ENCODE assay signal across 1 cellular context in the genomic region with DNA sequence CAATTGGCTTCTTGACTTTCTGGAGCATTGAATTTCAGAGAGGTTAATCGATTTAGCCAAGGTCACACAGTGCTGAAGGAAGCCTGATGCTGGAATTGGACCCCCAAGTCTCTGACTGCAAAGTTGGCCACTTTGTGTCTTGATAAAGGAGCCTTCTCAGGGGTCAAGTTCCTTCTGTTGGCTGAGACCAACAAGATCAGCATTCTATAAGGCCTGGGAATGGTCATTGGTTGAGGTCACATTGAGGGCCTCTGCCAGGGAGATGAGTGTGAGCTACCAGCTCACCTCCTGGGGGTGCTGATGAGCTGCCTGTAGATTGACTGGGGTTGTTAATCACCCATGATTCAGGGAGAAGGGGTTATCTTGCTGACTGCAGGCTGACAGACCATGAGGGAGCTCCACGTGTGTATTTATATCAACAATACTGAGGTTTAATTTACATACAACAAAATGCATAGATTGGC.
A peak's percentile ranks its signal among the peaks of the same experiment; 100 is the strongest.
TF ChIP-seq lines count a peak whose summit lies in the region.

No MANE protein-coding gene starts in this region.

TF ChIP-seq in K562, 482 proteins besides CTCF, POLR2A, EP300 and RAD21 (continued from another document and continues in another):
- peak in 1 of 2 experiments; percentile 63; a peak in 1 of 3 replicates for TF ChIP-seq CBX3 (IDR thresholded peaks at IDR 0.05; ENCODE audit: borderline replicate concordance in 1 of 2, low read length in 2 of 2)
- peak; percentile 17; the same call in 1 of the 2 replicates for TF ChIP-seq CXXC5 (CRISPR knock-in tag; IDR thresholded peaks at IDR 0.05)
- TF ChIP-seq, protein P1, sequence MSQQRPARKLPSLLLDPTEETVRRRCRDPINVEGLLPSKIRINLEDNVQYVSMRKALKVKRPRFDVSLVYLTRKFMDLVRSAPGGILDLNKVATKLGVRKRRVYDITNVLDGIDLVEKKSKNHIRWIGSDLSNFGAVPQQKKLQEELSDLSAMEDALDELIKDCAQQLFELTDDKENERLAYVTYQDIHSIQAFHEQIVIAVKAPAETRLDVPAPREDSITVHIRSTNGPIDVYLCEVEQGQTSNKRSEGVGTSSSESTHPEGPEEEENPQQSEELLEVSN (IDR thresholded peaks at IDR 0.05; ENCODE audit: borderline replicate concordance in 1 of 2, extremely low read depth in 1 of 2, insufficient read depth in 1 of 2, insufficient read length in 1 of 2, low read depth in 1 of 2, low read length in 1 of 2, poor library complexity in 1 of 2, severe bottlenecking in 1 of 2), result peak in 1 of 2 experiments; percentile 8
- peak; percentile 61 for TF ChIP-seq POLR2AphosphoS5 (IDR thresholded peaks at IDR 0.05; ENCODE audit: control insufficient read depth, insufficient read depth, low read depth, low read length)
- TF ChIP-seq KLF16 (IDR thresholded peaks at IDR 0.05), result peak; percentile 56
- TF ChIP-seq TAL1 (IDR thresholded peaks at IDR 0.05), result peak; percentile 56
- no peak for TF ChIP-seq PHB (CRISPR knock-in tag; IDR thresholded peaks at IDR 0.05)
- peak; percentile 75 for TF ChIP-seq DPF2 (IDR thresholded peaks at IDR 0.05)
- TF ChIP-seq, protein P2, sequence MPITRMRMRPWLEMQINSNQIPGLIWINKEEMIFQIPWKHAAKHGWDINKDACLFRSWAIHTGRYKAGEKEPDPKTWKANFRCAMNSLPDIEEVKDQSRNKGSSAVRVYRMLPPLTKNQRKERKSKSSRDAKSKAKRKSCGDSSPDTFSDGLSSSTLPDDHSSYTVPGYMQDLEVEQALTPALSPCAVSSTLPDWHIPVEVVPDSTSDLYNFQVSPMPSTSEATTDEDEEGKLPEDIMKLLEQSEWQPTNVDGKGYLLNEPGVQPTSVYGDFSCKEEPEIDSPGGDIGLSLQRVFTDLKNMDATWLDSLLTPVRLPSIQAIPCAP (CRISPR knock-in tag; IDR thresholded peaks at IDR 0.05; ENCODE audit: borderline replicate concordance), result no peak
- no peak for TF ChIP-seq DEAF1 (CRISPR knock-in tag; IDR thresholded peaks at IDR 0.05)
- TF ChIP-seq CREB5 (CRISPR knock-in tag; IDR thresholded peaks at IDR 0.05), result no peak
- TF ChIP-seq CC2D1A (IDR thresholded peaks at IDR 0.05), result peak; percentile 47; the same call in 1 of the 2 replicates
- no peak for TF ChIP-seq ZNF507 (tag; conservative IDR thresholded peaks at IDR 0.05)
- TF ChIP-seq RBM25 (IDR thresholded peaks at IDR 0.05; ENCODE audit: low read depth, low read length, severe bottlenecking), result peak; percentile 88
- 0 out of 2 replicates have a peak, but pooled peaks have one; percentile 76 for TF ChIP-seq ARID3A (IDR thresholded peaks at IDR 0.05; ENCODE audit: borderline replicate concordance, low read depth, low read length)
- TF ChIP-seq SAFB (IDR thresholded peaks at IDR 0.05; ENCODE audit: borderline replicate concordance, low read depth, low read length), result no peak
- TF ChIP-seq ZNF780A (CRISPR knock-in tag; IDR thresholded peaks at IDR 0.05), result no peak
- TF ChIP-seq SMC3 (conservative IDR thresholded peaks at IDR 0.05; ENCODE audit: insufficient read depth, low read depth, low read length), result peak; percentile 82
- 0 out of 2 replicates have a peak, but pooled peaks have one; percentile 32 for TF ChIP-seq FOXK1 (CRISPR knock-in tag; IDR thresholded peaks at IDR 0.05; ENCODE audit: borderline replicate concordance)
- TF ChIP-seq NR0B1 (IDR thresholded peaks at IDR 0.05; ENCODE audit: partially characterized antibody), result no peak
- peak; percentile 4 for TF ChIP-seq NFYB (IDR thresholded peaks at IDR 0.05; ENCODE audit: extremely low read depth, insufficient read length)
- 0 out of 2 replicates have a peak, but pooled peaks have one; percentile 49 for TF ChIP-seq GABPB1 (CRISPR knock-in tag; IDR thresholded peaks at IDR 0.05)
- TF ChIP-seq MNT (conservative IDR thresholded peaks at IDR 0.05), result peak; percentile 96 to 97
- peak; percentile 48; the same call in 1 of the 2 replicates for TF ChIP-seq NFE2 (IDR thresholded peaks at IDR 0.05; ENCODE audit: low read depth)
- peak; percentile 72 to 83; a peak in 3 of 4 replicates for TF ChIP-seq FOXK2 (conservative IDR thresholded peaks at IDR 0.05 in 1 of 2, IDR thresholded peaks at IDR 0.05 in 1 of 2; ENCODE audit: low read depth in 2 of 2)
- TF ChIP-seq RBM34 (IDR thresholded peaks at IDR 0.05; ENCODE audit: borderline replicate concordance, insufficient read depth, low read length), result no peak
- no peak for TF ChIP-seq MECOM (CRISPR knock-in tag; IDR thresholded peaks at IDR 0.05)
- peak; percentile 82 to 89 for TF ChIP-seq KDM1A (IDR thresholded peaks at IDR 0.05)
- TF ChIP-seq CBFA2T2 (conservative IDR thresholded peaks at IDR 0.05), result peak; percentile 67
- TF ChIP-seq CREB3L1 (IDR thresholded peaks at IDR 0.05; ENCODE audit: borderline replicate concordance, low read depth), result 0 out of 2 replicates have a peak, but pooled peaks have one; percentile 37
- peak; percentile 76 for TF ChIP-seq GATA2 (CRISPR knock-in tag; IDR thresholded peaks at IDR 0.05)
- TF ChIP-seq ZNF24 (IDR thresholded peaks at IDR 0.05), result no peak
- peak; percentile 68 for TF ChIP-seq ZFP36 (IDR thresholded peaks at IDR 0.05; ENCODE audit: low read depth, low read length, partially characterized antibody)
- peak; percentile 85 for TF ChIP-seq MYC (IDR thresholded peaks at IDR 0.05; ENCODE audit: low read depth, low read length)
- no peak for TF ChIP-seq MYC (CRISPR knock-in tag; IDR thresholded peaks at IDR 0.05; ENCODE audit: borderline replicate concordance, low read depth)
- TF ChIP-seq MED1 (CRISPR knock-in tag; IDR thresholded peaks at IDR 0.05; ENCODE audit: borderline replicate concordance), result no peak
- no peak for TF ChIP-seq SMAD1 (IDR thresholded peaks at IDR 0.05; ENCODE audit: low read depth, low read length, partially characterized antibody)
- 0 out of 2 replicates have a peak, but pooled peaks have one; percentile 15 for TF ChIP-seq RB1 (IDR thresholded peaks at IDR 0.05; ENCODE audit: low read depth)
- TF ChIP-seq CCAR2 (IDR thresholded peaks at IDR 0.05; ENCODE audit: low read depth, low read length), result no peak
- TF ChIP-seq DACH1 (IDR thresholded peaks at IDR 0.05; ENCODE audit: partially characterized antibody), result peak; percentile 33
- 0 out of 2 replicates have a peak, but pooled peaks have one; percentile 19 for TF ChIP-seq ZNF384 (IDR thresholded peaks at IDR 0.05; ENCODE audit: low read depth, low read length)
- TF ChIP-seq NFIX (CRISPR knock-in tag; IDR thresholded peaks at IDR 0.05; ENCODE audit: low read depth), result no peak
- TF ChIP-seq MAZ (CRISPR knock-in tag; conservative IDR thresholded peaks at IDR 0.05 in 1 of 2, IDR thresholded peaks at IDR 0.05 in 1 of 2), result 0 out of 4 replicates have a peak, but pooled peaks of 1 of the 2 experiments have one; percentile 32
- TF ChIP-seq CTBP1 (IDR thresholded peaks at IDR 0.05; ENCODE audit: borderline replicate concordance), result peak; percentile 32; the same call in 1 of the 2 replicates
- TF ChIP-seq, protein P3, sequence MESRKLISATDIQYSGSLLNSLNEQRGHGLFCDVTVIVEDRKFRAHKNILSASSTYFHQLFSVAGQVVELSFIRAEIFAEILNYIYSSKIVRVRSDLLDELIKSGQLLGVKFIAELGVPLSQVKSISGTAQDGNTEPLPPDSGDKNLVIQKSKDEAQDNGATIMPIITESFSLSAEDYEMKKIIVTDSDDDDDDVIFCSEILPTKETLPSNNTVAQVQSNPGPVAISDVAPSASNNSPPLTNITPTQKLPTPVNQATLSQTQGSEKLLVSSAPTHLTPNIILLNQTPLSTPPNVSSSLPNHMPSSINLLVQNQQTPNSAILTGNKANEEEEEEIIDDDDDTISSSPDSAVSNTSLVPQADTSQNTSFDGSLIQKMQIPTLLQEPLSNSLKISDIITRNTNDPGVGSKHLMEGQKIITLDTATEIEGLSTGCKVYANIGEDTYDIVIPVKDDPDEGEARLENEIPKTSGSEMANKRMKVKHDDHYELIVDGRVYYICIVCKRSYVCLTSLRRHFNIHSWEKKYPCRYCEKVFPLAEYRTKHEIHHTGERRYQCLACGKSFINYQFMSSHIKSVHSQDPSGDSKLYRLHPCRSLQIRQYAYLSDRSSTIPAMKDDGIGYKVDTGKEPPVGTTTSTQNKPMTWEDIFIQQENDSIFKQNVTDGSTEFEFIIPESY (CRISPR knock-in tag; IDR thresholded peaks at IDR 0.05), result peak; percentile 65
- TF ChIP-seq HNRNPL (IDR thresholded peaks at IDR 0.05; ENCODE audit: low read depth, low read length), result no peak
- TF ChIP-seq MXI1 (IDR thresholded peaks at IDR 0.05; ENCODE audit: low read depth, low read length), result peak; percentile 75
- no peak for TF ChIP-seq CREB1 (IDR thresholded peaks at IDR 0.05)
- peak; percentile 44; the same call in 1 of the 2 replicates for TF ChIP-seq CREB1 (CRISPR knock-in tag; IDR thresholded peaks at IDR 0.05)
- no peak for TF ChIP-seq KDM2B (CRISPR knock-in tag; IDR thresholded peaks at IDR 0.05)
- TF ChIP-seq WHSC1 (IDR thresholded peaks at IDR 0.05; ENCODE audit: low read length), result no peak
- peak; percentile 53 for TF ChIP-seq BRD9 (IDR thresholded peaks at IDR 0.05; ENCODE audit: low read depth, partially characterized antibody)
- no peak for TF ChIP-seq ZNF146 (CRISPR knock-in tag; IDR thresholded peaks at IDR 0.05; ENCODE audit: unreplicated experiment)
